ENCODE assay signal across 31 cellular contexts in genomic region chr3:172813462-172813861, GRCh38.
DNase-seq lines count a peak whose midpoint lies in the region; ATAC-seq, FAIRE-seq and TF ChIP-seq lines count a peak whose summit lies in the region.
"Had no signal": no experiment of that assay in that cellular context is flagged by ENCODE, and none has a peak within 500 bp of the region (broad histone marks: within the 10 kb centered on the region; RNA-seq: fewer than 3 reads in every experiment).

No MANE protein-coding gene starts in this region.

- no peak overlapping the region for H2BK20ac ChIP-seq in IMR-90 (ENCODE audit: low read depth, low read length)

- TF ChIP-seq RAD21 in HepG2 (CRISPR knock-in tag; IDR thresholded peaks at IDR 0.05) = no peak
- no peak for TF ChIP-seq RAD21 in IMR-90 (IDR thresholded peaks at IDR 0.05; ENCODE audit: low read length)

- H3K56ac ChIP-seq in IMR-90 (ENCODE audit: extremely low read depth, insufficient read depth, low read length) = no peak overlapping the region

- CTCF ChIA-PET in HepG2 (lab: Yijun Ruan, JAX; ENCODE audit: low intra/inter-chr PET ratio, low total read pairs) = no interaction called here
- CTCF ChIA-PET in IMR-90 (lab: Yijun Ruan, JAX) = no interaction called here

- H3K4ac ChIP-seq in IMR-90 (ENCODE audit: low read depth, low read length) = no peak overlapping the region

- ATAC-seq in HepG2 (no peak), right lobe of liver (no peak), IMR-90 (ENCODE audit: low read depth) (no peak)
- ATAC-seq: A549; CD8-positive, alpha-beta T cell had no signal

- H3K9me3 ChIP-seq in HepG2 (ENCODE audit: low read length) = no peaks in the 10 kb centered on the region
- H3K9me3 ChIP-seq in right lobe of liver = no peaks in the 10 kb centered on the region
- H3K9me3 ChIP-seq in IMR-90 (ENCODE audit: control insufficient read depth, insufficient read depth, low read length) = no peaks in the 10 kb centered on the region
- H3K9me3 ChIP-seq: A549; BE2C; BLaER1; BLaER1 treated with 17β-estradiol and CSF1 and Interleukin-3, amounts not matched to agents 10 nM and 100 nM; Caco-2 had no signal

- H3K4me3 ChIP-seq in HepG2 (replicated peaks in 1 of 3; ENCODE audit: insufficient read depth in 1 of 3, low read depth in 2 of 3, low read length in 3 of 3) (no peak overlapping the region), right lobe of liver (no peak overlapping the region), IMR-90 (ENCODE audit: insufficient read depth, low read depth, low read length) (no peak overlapping the region)
- H3K4me3 ChIP-seq: A549; BLaER1; BLaER1 treated with 17β-estradiol and CSF1 and Interleukin-3, amounts not matched to agents 10 nM and 100 nM had no signal

- H2AFZ ChIP-seq in HepG2 (ENCODE audit: low read length) (no peak overlapping the region), IMR-90 (replicated peaks; ENCODE audit: low read length, poor library complexity) (no peak overlapping the region)

- TF ChIP-seq POLR2A in HepG2 (IDR thresholded peaks at IDR 0.05; ENCODE audit: insufficient read depth in 1 of 2, low read depth in 2 of 2, low read length in 2 of 2) = no peak
- no peak for TF ChIP-seq POLR2A in right lobe of liver (IDR thresholded peaks at IDR 0.05)
- no peak for TF ChIP-seq POLR2A in IMR-90 (IDR thresholded peaks at IDR 0.05; ENCODE audit: low read depth, low read length)

- H2AK9ac ChIP-seq in IMR-90 (replicated peaks; ENCODE audit: low read depth, low read length, poor library complexity) = no peak overlapping the region

- no peak overlapping the region for H4K5ac ChIP-seq in IMR-90 (ENCODE audit: low read depth, low read length)

- POLR2A ChIA-PET in HepG2 (lab: Yijun Ruan, JAX) (no interaction called here), IMR-90 (lab: Charles Lee; ENCODE audit: unreplicated experiment) (no interaction called here)

- H3K4me2 ChIP-seq in HepG2 (ENCODE audit: low read depth, low read length) (no peak overlapping the region), IMR-90 (ENCODE audit: low read depth, low read length) (no peak overlapping the region)
- H3K4me2 ChIP-seq: A549; BLaER1; BLaER1 treated with 17β-estradiol and CSF1 and Interleukin-3, amounts not matched to agents 10 nM and 100 nM had no signal

- DNase-seq in HepG2 (ENCODE audit: low spot score) (no peak), right lobe of liver (no peak), IMR-90 (no peak), NCI-H1694 (lab: John Stamatoyannopoulos, UW) (no peak)
- no peak for DNase-seq in stimulated activated CD4-positive, alpha-beta T cell treated with anti-CD3 and anti-CD28 coated beads, Interleukin-2, amount 100 ng/mL, for 24 hours
- DNase-seq: 8988T; ACHN; AML-193; BE2C; C1 segment of cervical spinal cord; Caco-2; Calu3; CD4-positive, alpha-beta memory T cell; CD4-positive, alpha-beta T cell; CD4-positive, CD25-positive, alpha-beta regulatory T cell; CD8-positive, alpha-beta memory T cell; CD8-positive, alpha-beta T cell; COR-L47; DMS 273 treated with DMSO at 0.1 percent for 48 hours; DMS153; DMS53; DMS79; DMS79 treated with DMSO at 0.1 percent for 48 hours; DND-41; EL had no signal

- H2BK15ac ChIP-seq in IMR-90 (ENCODE audit: low read depth, low read length) = no peak overlapping the region

- in situ Hi-C loops in HepG2 (cut with HindIII; ENCODE audit: extremely low pct_ligation_motif_present, low pct_unique_long_range_greater_than_20kb) (no loop called here), IMR-90 (cut with MboI; ENCODE audit: low sequenced_read_pairs) (no loop called here)

- no peak overlapping the region for H3K9ac ChIP-seq in HepG2 (ENCODE audit: insufficient read depth, low read depth, low read length)
- H3K9ac ChIP-seq in IMR-90 (ENCODE audit: low read depth, low read length) = no peak overlapping the region
- H3K9ac ChIP-seq: BLaER1; BLaER1 treated with 17β-estradiol and CSF1 and Interleukin-3, amounts not matched to agents 10 nM and 100 nM had no signal

- no peak for TF ChIP-seq EP300 in HepG2 (IDR thresholded peaks at IDR 0.05; ENCODE audit: low read depth in 2 of 2, low read length in 2 of 2)
- no peak for TF ChIP-seq EP300 in HepG2 (CRISPR knock-in tag; IDR thresholded peaks at IDR 0.05; ENCODE audit: borderline replicate concordance)

- no peak overlapping the region for H2BK5ac ChIP-seq in IMR-90 (ENCODE audit: low read depth, low read length, poor library complexity, severe bottlenecking)

- H4K20me1 ChIP-seq in HepG2 (ENCODE audit: insufficient read depth, low read length) (no peaks in the 10 kb centered on the region), IMR-90 (ENCODE audit: insufficient read depth, low read length) (no peaks in the 10 kb centered on the region)
- H4K20me1 ChIP-seq: BLaER1; BLaER1 treated with 17β-estradiol and CSF1 and Interleukin-3, amounts not matched to agents 10 nM and 100 nM had no signal

- no peaks in the 10 kb centered on the region for H3K4me1 ChIP-seq in HepG2 (ENCODE audit: insufficient read depth, low read length)
- H3K4me1 ChIP-seq in right lobe of liver = no peaks in the 10 kb centered on the region
- no peaks in the 10 kb centered on the region for H3K4me1 ChIP-seq in IMR-90 (ENCODE audit: control insufficient read depth, insufficient read depth, low read length)
- H3K4me1 ChIP-seq: A549; BLaER1; BLaER1 treated with 17β-estradiol and CSF1 and Interleukin-3, amounts not matched to agents 10 nM and 100 nM; Caco-2 had no signal

- dilution Hi-C loops in IMR-90 (cut with HindIII; ENCODE audit: low sequenced_read_pairs, unreplicated experiment) = no loop called here

- H2BK120ac ChIP-seq in IMR-90 (ENCODE audit: low read depth, low read length) = no peak overlapping the region

- intact Hi-C loops in HepG2 (cut with micrococcal nuclease; ENCODE audit: unreplicated experiment) = no loop called here
- intact Hi-C loops in right lobe of liver (cut with DNase I) = no loop called here
- intact Hi-C loops in IMR-90 (cut with micrococcal nuclease) = no loop called here

- FAIRE-seq in HepG2 (lab: Jason Lieb, UNC) (no peak), islet of Langerhans (lab: Jason Lieb, UNC) (peak; percentile 27)

- WGBS in HepG2 (ENCODE audit: low lambda C conversion rate) = 96% methylated on average over 3 of the region's 3 CpGs
- 96% methylated on average over 3 of the region's 3 CpGs for WGBS in right lobe of liver (ENCODE audit: insufficient coverage, low coverage, low lambda C conversion rate, missing lambda C conversion rate)
- no CpG with 5 or more reads among the region's 3 CpGs for WGBS in IMR-90 (ENCODE audit: extremely low coverage in 2 of 2, insufficient read length in 1 of 2), 2 experiments

- no peak overlapping the region for H3K14ac ChIP-seq in IMR-90 (replicated peaks; ENCODE audit: low read depth, low read length)

- H3K27me3 ChIP-seq in HepG2 (ENCODE audit: control insufficient read depth in 1 of 2, insufficient read depth in 2 of 2, low read length in 2 of 2) (no peaks in the 10 kb centered on the region), right lobe of liver (no peaks in the 10 kb centered on the region), IMR-90 (ENCODE audit: control insufficient read depth, insufficient read depth, low read length) (no peaks in the 10 kb centered on the region)
- H3K27me3 ChIP-seq: BE2C; BLaER1; BLaER1 treated with 17β-estradiol and CSF1 and Interleukin-3, amounts not matched to agents 10 nM and 100 nM had no signal

- BruUV-seq in HepG2 (replicated peaks; lab: Mats Ljungman, UMichigan) (no TSS peak), IMR-90 (replicated peaks; lab: Mats Ljungman, UMichigan) (no TSS peak)

- no peak overlapping the region for H3K27ac ChIP-seq in HepG2 (ENCODE audit: extremely low read length, insufficient read depth, low read length)
- no peak overlapping the region for H3K27ac ChIP-seq in right lobe of liver
- no peak overlapping the region for H3K27ac ChIP-seq in IMR-90 (ENCODE audit: insufficient read depth, low read length)
- H3K27ac ChIP-seq: 22Rv1; A549; BLaER1; BLaER1 treated with 17β-estradiol and CSF1 and Interleukin-3, amounts not matched to agents 10 nM and 100 nM; C4-2B had no signal

- no peaks in the 10 kb centered on the region for H3K79me2 ChIP-seq in HepG2 (ENCODE audit: insufficient read depth, low read length)

- H4K8ac ChIP-seq in IMR-90 (ENCODE audit: low read depth in 2 of 2, low read length in 2 of 2) = no peak overlapping the region

- no peak overlapping the region for H4K91ac ChIP-seq in IMR-90 (ENCODE audit: insufficient read depth, low read depth, low read length)

- H3K9me1 ChIP-seq in IMR-90 (ENCODE audit: insufficient read depth, low read length) = no peaks in the 10 kb centered on the region

- no peak overlapping the region for H3K18ac ChIP-seq in IMR-90 (ENCODE audit: low read depth, low read length)

- H3K23ac ChIP-seq in IMR-90 (ENCODE audit: low read depth, low read length) = no peak overlapping the region

- H3K79me1 ChIP-seq in IMR-90 (ENCODE audit: low read depth in 1 of 2, low read length in 2 of 2) = peaks cover 5 to 9% of the 10 kb centered on the region in 2 experiments

- H2AK5ac ChIP-seq in IMR-90 (ENCODE audit: low read depth, low read length) = no peak overlapping the region

- TF ChIP-seq CTCF in HepG2 (CRISPR knock-in tag; IDR thresholded peaks at IDR 0.05) (no peak), right lobe of liver (IDR thresholded peaks at IDR 0.05) (no peak), IMR-90 (conservative IDR thresholded peaks at IDR 0.05; ENCODE audit: low read depth, low read length) (no peak)

- H3K36me3 ChIP-seq in HepG2 (replicated peaks in 1 of 2; ENCODE audit: control insufficient read depth in 1 of 2, insufficient read depth in 2 of 2, low read length in 2 of 2) (peaks cover 3 to 37% of the 10 kb centered on the region in 2 experiments), right lobe of liver (no peaks in the 10 kb centered on the region), IMR-90 (ENCODE audit: control insufficient read depth, insufficient read depth, low read length) (0 out of 2 replicates have a peak, but pooled peaks cover 1% of the 10 kb centered on the region)

TF ChIP-seq in IMR-90, 13 proteins besides CTCF, POLR2A, EP300 and RAD21:
- TF ChIP-seq, protein P1, sequence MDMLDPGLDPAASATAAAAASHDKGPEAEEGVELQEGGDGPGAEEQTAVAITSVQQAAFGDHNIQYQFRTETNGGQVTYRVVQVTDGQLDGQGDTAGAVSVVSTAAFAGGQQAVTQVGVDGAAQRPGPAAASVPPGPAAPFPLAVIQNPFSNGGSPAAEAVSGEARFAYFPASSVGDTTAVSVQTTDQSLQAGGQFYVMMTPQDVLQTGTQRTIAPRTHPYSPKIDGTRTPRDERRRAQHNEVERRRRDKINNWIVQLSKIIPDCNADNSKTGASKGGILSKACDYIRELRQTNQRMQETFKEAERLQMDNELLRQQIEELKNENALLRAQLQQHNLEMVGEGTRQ (IDR thresholded peaks at IDR 0.05; ENCODE audit: low read depth, low read length) = no peak
- TF ChIP-seq CHD1 (IDR thresholded peaks at IDR 0.05; ENCODE audit: low read depth, low read length) (no peak), MAZ (IDR thresholded peaks at IDR 0.05; ENCODE audit: borderline replicate concordance, low read depth, low read length) (no peak), CEBPB (IDR thresholded peaks at IDR 0.05; ENCODE audit: low read depth, low read length) (peak; percentile 75)
